1 cellular context compared by ENCODE assay signal in the genomic region with DNA sequence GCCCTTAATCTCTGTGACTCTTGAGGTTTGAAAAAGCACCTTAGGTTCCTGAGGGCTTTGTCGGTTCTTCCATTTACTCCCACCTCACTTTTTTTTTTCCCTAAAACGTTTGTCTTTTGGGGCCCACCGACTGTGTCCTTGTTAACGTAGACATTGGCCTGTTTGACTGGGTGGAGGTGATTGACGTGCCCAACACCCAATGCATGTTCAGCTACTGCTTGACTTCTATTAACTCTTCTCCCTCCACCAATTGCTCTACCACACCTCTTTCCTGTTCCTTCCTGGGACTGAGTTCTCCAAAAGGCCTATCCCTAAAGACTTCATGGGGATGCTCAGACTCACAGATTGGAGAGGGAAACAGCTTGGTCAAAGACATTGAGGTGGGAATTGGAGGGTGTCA.
TF ChIP-seq lines count a peak whose summit lies in the region.

No MANE protein-coding gene starts in this region.

TF ChIP-seq in GM23338, 12 proteins besides CTCF, POLR2A, EP300 and RAD21 (continued from another document):
- no peak for TF ChIP-seq ETS1 (IDR thresholded peaks at IDR 0.05)
- TF ChIP-seq EZH2phosphoT487 (IDR thresholded peaks at IDR 0.05; ENCODE audit: unreplicated experiment): no peak
